ENCODE assay signal across 8 cellular contexts in the genomic region with DNA sequence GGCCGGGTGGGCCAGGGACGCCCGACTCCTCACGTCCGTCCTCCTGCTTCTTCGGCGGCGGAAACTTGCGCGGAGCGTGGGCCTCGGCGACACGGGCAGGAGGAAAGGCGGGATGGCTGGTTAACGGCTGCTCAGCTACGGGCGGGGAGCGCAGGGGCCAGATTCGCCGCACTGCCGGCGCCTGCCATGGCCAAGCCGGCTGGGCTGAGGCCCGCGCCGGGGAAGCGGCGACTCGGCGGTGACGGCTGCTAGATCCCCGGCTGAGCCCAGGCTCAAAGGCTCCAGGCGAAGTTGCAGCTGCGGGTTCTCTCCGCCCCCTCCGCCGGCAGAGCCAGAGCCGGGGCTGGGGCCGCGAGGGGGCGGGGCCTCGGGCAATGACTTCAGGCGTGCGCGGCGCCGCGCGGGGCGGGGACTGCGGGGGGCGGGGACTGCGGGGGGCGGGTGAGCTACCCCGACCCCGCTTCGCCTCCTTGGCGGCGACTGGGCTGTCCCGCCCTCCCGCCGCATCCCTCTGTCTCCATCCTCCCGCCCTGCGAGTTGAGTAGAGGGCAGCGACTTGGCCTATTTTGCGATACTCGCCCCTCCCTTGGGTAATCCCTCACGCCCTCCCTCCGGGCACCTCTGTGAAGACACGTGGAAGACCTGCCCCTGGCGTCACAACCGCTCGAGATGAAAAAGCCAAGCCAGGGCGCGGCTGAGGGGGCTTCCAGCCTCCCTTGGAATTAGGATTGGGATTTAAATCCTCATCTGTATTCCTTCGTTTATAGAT. TPM values are rescaled to one million over a fixed set of nuclear protein-coding genes. Genes with fewer than 3 reads are reported as not detected.
DNase-seq lines count a peak whose midpoint lies in the region; ATAC-seq and TF ChIP-seq lines count a peak whose summit lies in the region.

CEP85L (minus strand) TSS at position 310 of the 769 bp plus-strand sequence. CDS start 322 bp downstream, outside the sequence.

- no peaks in the 10 kb centered on the region for H3K9me3 Mint-ChIP-seq in T-helper 2 cell treated with Interferon-gamma antibody and Interleukin-4, amounts not matched to agents 5 μg/mL and 100 μg/mL, for 36 hours

- peak; percentile 52 for ATAC-seq in GM18508 (IDR thresholded peaks at IDR 0.05; ENCODE audit: insufficient read depth, unreplicated experiment)
- peak; percentile 86 for ATAC-seq in HG02981 (IDR thresholded peaks at IDR 0.05; ENCODE audit: unreplicated experiment)
- peak; percentile 97 for ATAC-seq in aorta (ENCODE audit: low FRiP score)

- WGBS in aorta, 2 donors: 1% methylated on average over 39 to 77 of the region's 77 CpGs

- intact Hi-C loops in ascending aorta (cut with DNase I) (loop anchor here (1.0 to 10.0 kb wide), 5 partner anchors 56 to 367 kb away; no protein-coding TSS in a partner anchor), aorta (cut with DNase I) (loop anchor here in 1 of 2 donors (5.0 kb wide), 1 partner anchor 56 kb away; no protein-coding TSS in a partner anchor)

- H3K36me3 ChIP-seq in ascending aorta: no peaks in the 10 kb centered on the region
- no peaks in the 10 kb centered on the region for H3K36me3 ChIP-seq in aorta (ENCODE audit: control insufficient read depth in 1 of 2, insufficient read depth in 2 of 2, low read length in 1 of 2)

- H3K4me3 ChIP-seq in ascending aorta (peak within 1 kb of the TSS; percentile 77 to 98), aorta (ENCODE audit: low read length in 2 of 2) (peak within 1 kb of the TSS; percentile 85 to 88)

- H3K27me3 Mint-ChIP-seq in T-helper 2 cell treated with Interferon-gamma antibody and Interleukin-4, amounts not matched to agents 5 μg/mL and 100 μg/mL, for 36 hours (ENCODE audit: low read depth): no peaks in the 10 kb centered on the region

- no peaks in the 10 kb centered on the region for H3K27me3 ChIP-seq in ascending aorta
- no peaks in the 10 kb centered on the region for H3K27me3 ChIP-seq in aorta (ENCODE audit: control insufficient read depth in 1 of 2, insufficient read depth in 2 of 2, low read length in 1 of 2)

- peaks cover 32% of the 10 kb centered on the region for H3K4me1 Mint-ChIP-seq in T-helper 2 cell treated with Interferon-gamma antibody and Interleukin-4, amounts not matched to agents 5 μg/mL and 100 μg/mL, for 36 hours (ENCODE audit: low read depth)

- DNase-seq in NCI-H2029 (lab: John Stamatoyannopoulos, UW) (peak; percentile 94), ascending aorta (ENCODE audit: low spot score in 2 of 2) (peak; percentile 63 to 92), hepatic stellate cell (ENCODE audit: low spot score) (peak; percentile 86), renal cortical epithelial cell (ENCODE audit: low read depth) (peak; percentile 67), aorta (peak; percentile 95 to 97)
- peak; percentile 88 for DNase-seq in T-helper 2 cell treated with Interferon-gamma antibody and Interleukin-4, amounts not matched to agents 5 μg/mL and 100 μg/mL, for 36 hours (ENCODE audit: low spot score)

- H3K27ac ChIP-seq in ascending aorta (peak within 1 kb of the TSS; percentile 91 to 99), aorta (ENCODE audit: low read depth in 1 of 2, low read length in 2 of 2) (peak within 1 kb of the TSS; percentile 71 to 92)

- H3K4me1 ChIP-seq in ascending aorta: peaks cover 0 to 11% of the 10 kb centered on the region in 2 donors
- H3K4me1 ChIP-seq in aorta (ENCODE audit: control insufficient read depth in 1 of 2, insufficient read depth in 2 of 2, low read length in 2 of 2): no peaks in the 10 kb centered on the region

- peak within 1 kb of the TSS; percentile 96 for H3K27ac Mint-ChIP-seq in T-helper 2 cell treated with Interferon-gamma antibody and Interleukin-4, amounts not matched to agents 5 μg/mL and 100 μg/mL, for 36 hours

- H3K9me3 ChIP-seq in ascending aorta: no peaks in the 10 kb centered on the region
- H3K9me3 ChIP-seq in aorta (ENCODE audit: control insufficient read depth, low read length): no peaks in the 10 kb centered on the region

- peak in 1 of 3 experiments; percentile 33 for TF ChIP-seq CTCF in ascending aorta (IDR thresholded peaks at IDR 0.05)

- peaks cover 21% of the 10 kb centered on the region for H3K36me3 Mint-ChIP-seq in T-helper 2 cell treated with Interferon-gamma antibody and Interleukin-4, amounts not matched to agents 5 μg/mL and 100 μg/mL, for 36 hours (ENCODE audit: low read depth)

- peak within 1 kb of the TSS; percentile 90 for H3K4me3 Mint-ChIP-seq in T-helper 2 cell treated with Interferon-gamma antibody and Interleukin-4, amounts not matched to agents 5 μg/mL and 100 μg/mL, for 36 hours

RNA-seq across cellular contexts. Expression of gene CEP85L, which starts in this region (rescaled TPM):
- total RNA-seq in ascending aorta: 15.0 TPM
- 7.6 and 15.3 TPM in 2 replicates for total RNA-seq in renal cortical epithelial cell
- total RNA-seq in aorta: 10 to 100 TPM; 17.2 to 21.3 TPM
- 1 to 10 TPM; 1.1 to 1.7 TPM for polyA plus RNA-seq in aorta

Comparison
In these comparisons a context has a peak if more than half of its experiments do, and no peak if none do; other contexts are left out.
1. Peak in every context shown above with its lines: DNase-seq, ATAC-seq, H3K4me3 ChIP-seq and H3K27ac ChIP-seq.